ENCODE assay signal across 26 cellular contexts in genomic region chr11:44816761-44817160, GRCh38.
DNase-seq lines count a peak whose midpoint lies in the region; ATAC-seq, FAIRE-seq and TF ChIP-seq lines count a peak whose summit lies in the region.
"Had no signal": no experiment of that assay in that cellular context is flagged by ENCODE, and none has a peak within 500 bp of the region (broad histone marks: within the 10 kb centered on the region; RNA-seq: fewer than 3 reads in every experiment).

No MANE protein-coding gene starts in this region.

- H4K5ac ChIP-seq in H1 (ENCODE audit: insufficient read length, low read depth, low read length): no peak overlapping the region

- no peak for FAIRE-seq in H1 (lab: Jason Lieb, UNC)
- FAIRE-seq: GM19239 had no signal

- H3K18ac ChIP-seq in H1 (ENCODE audit: extremely low read depth, low read length): peak overlapping the region; percentile 27; the same call in 1 of the 2 replicates

- H3K23ac ChIP-seq in H1 (ENCODE audit: insufficient read length): no peak overlapping the region

- H3K27me3 Mint-ChIP-seq in activated CD4-positive, alpha-beta memory T cell treated with anti-CD3 and anti-CD28 coated beads for 36 hours: no peaks in the 10 kb centered on the region
- H3K27me3 Mint-ChIP-seq: CD8-positive, alpha-beta memory T cell had no signal

- no peak for TF ChIP-seq RAD21 in H1 (IDR thresholded peaks at IDR 0.05 in 1 of 2, conservative IDR thresholded peaks at IDR 0.05 in 1 of 2; ENCODE audit: low read depth in 2 of 2, low read length in 2 of 2)

- H2AFZ ChIP-seq in H1 (ENCODE audit: low read length): no peak overlapping the region

- POLR2A ChIA-PET in H1 (lab: Charles Lee; ENCODE audit: partially characterized antibody): interaction anchor here (1.2 to 2.1 kb wide), 2 partner anchors 15 to 68 kb away, joined by 4 to 5 read pairs; no protein-coding TSS in a partner anchor
- POLR2A ChIA-PET in activated CD4-positive, alpha-beta memory T cell treated with anti-CD3 and anti-CD28 coated beads for 36 hours (lab: Charles Lee): no interaction called here

- H3K79me2 ChIP-seq in H1 (ENCODE audit: control insufficient read depth in 1 of 2, insufficient read depth in 2 of 2, low read length in 2 of 2): no peaks in the 10 kb centered on the region

- no peak overlapping the region for H3K14ac ChIP-seq in H1 (ENCODE audit: insufficient read length)

- DNase-seq in heart left ventricle: no peak
- no peak for DNase-seq in Right ventricle myocardium superior
- DNase-seq in H1 (ENCODE audit: low read depth in 1 of 2, low spot score in 2 of 2): no peak
- DNase-seq in myocyte (ENCODE audit: low read depth): peak; percentile 49
- DNase-seq in spleen: peak; percentile 37
- DNase-seq in activated CD4-positive, alpha-beta memory T cell treated with anti-CD3 and anti-CD28 coated beads for 36 hours: no peak
- DNase-seq in DMS114 treated with DMSO at 0.1 percent for 48 hours (lab: John Stamatoyannopoulos, UW; ENCODE audit: unreplicated experiment): no peak
- DNase-seq: 8988T; AML-193; Calu3; CD8-positive, alpha-beta memory T cell; DMS53; GF-D8; H7; Kasumi-1; NCI-H1694; NCI-H2081; NCI-H2171; NCI-H345; NCI-H524; NCI-H774; NK-92 treated with Interleukin-12 subunit alpha and Interleukin-12 subunit beta, amount 100 ng/mL, for 24 hours had no signal

- H3K4me3 ChIP-seq in heart left ventricle (no peak overlapping the region), H1 (ENCODE audit: extremely low read depth in 1 of 4, insufficient read depth in 2 of 4, low read depth in 3 of 4, low read length in 4 of 4) (no peak overlapping the region), spleen (no peak overlapping the region)
- H3K4me3 ChIP-seq: SJCRH30 had no signal

- no peak overlapping the region for H3K27ac Mint-ChIP-seq in activated CD4-positive, alpha-beta memory T cell treated with anti-CD3 and anti-CD28 coated beads for 36 hours

- TF ChIP-seq CTCF in heart left ventricle (IDR thresholded peaks at IDR 0.05) (no peak), H1 (IDR thresholded peaks at IDR 0.05; ENCODE audit: control extremely low read depth in 1 of 3, insufficient read depth in 1 of 3, low read depth in 1 of 3, low read length in 3 of 3) (no peak), spleen (IDR thresholded peaks at IDR 0.05 in 8 of 11, conservative IDR thresholded peaks at IDR 0.05 in 3 of 11) (no peak)

- TF ChIP-seq EP300 in H1 (IDR thresholded peaks at IDR 0.05; ENCODE audit: borderline replicate concordance in 1 of 2, low read depth in 2 of 2, low read length in 2 of 2): no peak

- 94 to 100% (median 94%) methylated on average over 2 to 3 of the region's 3 CpGs for WGBS in heart left ventricle, 4 donors
- 98% methylated on average over 3 of the region's 3 CpGs; no CpG with 5 or more reads in 1 of the 2 experiments for WGBS in H1 (ENCODE audit: extremely low coverage in 1 of 2, insufficient coverage in 1 of 2, insufficient read length in 1 of 2, insufficient replicate concordance in 2 of 2, low coverage in 1 of 2, low lambda C conversion rate in 2 of 2, missing lambda C conversion rate in 1 of 2), 2 experiments
- WGBS in spleen, 5 donors: 62 to 90% (median 77%) methylated on average over 2 to 3 of the region's 3 CpGs

- H3K9me3 Mint-ChIP-seq in activated CD4-positive, alpha-beta memory T cell treated with anti-CD3 and anti-CD28 coated beads for 36 hours: no peaks in the 10 kb centered on the region
- H3K9me3 Mint-ChIP-seq: CD8-positive, alpha-beta memory T cell had no signal

- H3K36me3 Mint-ChIP-seq in activated CD4-positive, alpha-beta memory T cell treated with anti-CD3 and anti-CD28 coated beads for 36 hours: peaks cover 2% of the 10 kb centered on the region

- H2BK120ac ChIP-seq in H1 (replicated peaks; ENCODE audit: low read depth, low read length): no peak overlapping the region

- H3K27me3 ChIP-seq in heart left ventricle (no peaks in the 10 kb centered on the region), H1 (replicated peaks in 1 of 4; ENCODE audit: control insufficient read depth in 3 of 4, extremely low read depth in 1 of 4, insufficient read depth in 3 of 4, low read length in 3 of 4) (no peaks in the 10 kb centered on the region), spleen (replicated peaks in 1 of 7) (no peaks in the 10 kb centered on the region)
- H3K27me3 ChIP-seq: SJCRH30 had no signal

- intact Hi-C loops in heart left ventricle (cut with DNase I) (loop anchor here in 2 of 10 donors (5.0 kb wide), 2 partner anchors 34 to 46 kb away; no protein-coding TSS in a partner anchor), Right ventricle myocardium superior (cut with DNase I) (no loop called here), spleen (cut with DNase I; ENCODE audit: low total_unique reads) (no loop called here)
- intact Hi-C loops in activated CD4-positive, alpha-beta memory T cell treated with anti-CD3 and anti-CD28 coated beads for 36 hours (cut with micrococcal nuclease): no loop called here

- no peaks in the 10 kb centered on the region for H3K23me2 ChIP-seq in H1 (ENCODE audit: low read depth, low read length)

- no peak overlapping the region for H3K9ac ChIP-seq in H1 (replicated peaks in 1 of 4; ENCODE audit: extremely low read depth in 1 of 4, low read depth in 3 of 4, low read length in 3 of 4)

- no peak overlapping the region for H4K8ac ChIP-seq in H1 (ENCODE audit: extremely low read depth, insufficient read depth, low read length)

- H2BK15ac ChIP-seq in H1 (ENCODE audit: low read length): no peak overlapping the region

- H2BK20ac ChIP-seq in H1 (ENCODE audit: low read length): no peak overlapping the region

- H3K36me3 ChIP-seq in heart left ventricle (peaks cover 0 to 10% (median 0%) of the 10 kb centered on the region in 9 donors), H1 (ENCODE audit: control insufficient read depth in 2 of 4, insufficient read depth in 4 of 4, low read length in 3 of 4) (no peaks in the 10 kb centered on the region), spleen (no peaks in the 10 kb centered on the region)
- H3K36me3 ChIP-seq: SJCRH30 had no signal

- CTCF ChIA-PET in H1 (lab: Charles Lee; ENCODE audit: partially characterized antibody): interaction anchor here (1.8 to 2.8 kb wide), 4 partner anchors 19 to 195 kb away, joined by 7 to 9 read pairs (median 8); no protein-coding TSS in a partner anchor
- CTCF ChIA-PET in activated CD4-positive, alpha-beta memory T cell treated with anti-CD3 and anti-CD28 coated beads for 36 hours (lab: Charles Lee): interaction anchor here (0.9 to 1.6 kb wide), 3 partner anchors 32 to 95 kb away, joined by 3 read pairs; no protein-coding TSS in a partner anchor

- peak overlapping the region; percentile 82 for H2AK5ac ChIP-seq in H1 (ENCODE audit: low read depth, low read length)

- no peak for TF ChIP-seq POLR2A in heart left ventricle (IDR thresholded peaks at IDR 0.05)
- TF ChIP-seq POLR2A in H1 (IDR thresholded peaks at IDR 0.05; ENCODE audit: control extremely low read depth in 1 of 2, low read depth in 2 of 2, low read length in 2 of 2): no peak
- TF ChIP-seq POLR2A in spleen (IDR thresholded peaks at IDR 0.05): no peak

- no peak overlapping the region for H3K4ac ChIP-seq in H1 (replicated peaks; ENCODE audit: insufficient read length, low read depth, low read length)

- H2BK12ac ChIP-seq in H1 (ENCODE audit: low read depth, low read length): 0 out of 2 replicates have a peak overlapping the region, but pooled peaks have one; percentile 41

- H3K4me1 ChIP-seq in heart left ventricle (peaks cover 6 to 89% (median 62%) of the 10 kb centered on the region in 12 donors), H1 (replicated peaks in 1 of 4; ENCODE audit: control insufficient read depth in 3 of 4, insufficient read depth in 4 of 4, low read length in 3 of 4) (no peaks in the 10 kb centered on the region), spleen (peaks cover 8 to 58% (median 25%) of the 10 kb centered on the region in 6 donors)

- H4K91ac ChIP-seq in H1 (replicated peaks; ENCODE audit: insufficient read length, low read length): no peak overlapping the region

- H3K9me3 ChIP-seq in heart left ventricle: no peaks in the 10 kb centered on the region
- H3K9me3 ChIP-seq in H1 (ENCODE audit: insufficient read depth in 2 of 2, low read depth in 1 of 2, low read length in 1 of 2): no peaks in the 10 kb centered on the region
- no peaks in the 10 kb centered on the region for H3K9me3 ChIP-seq in spleen
- H3K9me3 ChIP-seq: SJCRH30 had no signal

- no peak overlapping the region for H3K56ac ChIP-seq in H1 (replicated peaks; ENCODE audit: insufficient read length, low read depth, low read length)

- H3K27ac ChIP-seq in heart left ventricle (peak overlapping the region in 7 of 12 donors; percentile 25 to 66 (median 53)), H1 (ENCODE audit: low read depth, low read length) (no peak overlapping the region), spleen (peak overlapping the region in 5 of 8 donors; percentile 57 to 77 (median 74))
- H3K27ac ChIP-seq: RWPE1, SJCRH30 had no signal

- no peak overlapping the region for H3K4me3 Mint-ChIP-seq in activated CD4-positive, alpha-beta memory T cell treated with anti-CD3 and anti-CD28 coated beads for 36 hours
- H3K4me3 Mint-ChIP-seq: CD8-positive, alpha-beta memory T cell had no signal

- no peaks in the 10 kb centered on the region for H4K20me1 ChIP-seq in H1 (replicated peaks in 1 of 2; ENCODE audit: control insufficient read depth in 1 of 2, insufficient read depth in 2 of 2, low read length in 2 of 2)

- ATAC-seq in heart left ventricle (no peak), Right ventricle myocardium superior (ENCODE audit: poor library complexity) (no peak), GM21737 (IDR thresholded peaks at IDR 0.05; ENCODE audit: unreplicated experiment) (no peak)

- H3K4me1 Mint-ChIP-seq in activated CD4-positive, alpha-beta memory T cell treated with anti-CD3 and anti-CD28 coated beads for 36 hours (ENCODE audit: low read depth): peaks cover 5% of the 10 kb centered on the region

- H2BK5ac ChIP-seq in H1 (ENCODE audit: low read depth, low read length): no peak overlapping the region

- H3K79me1 ChIP-seq in H1 (ENCODE audit: low read depth, low read length): no peaks in the 10 kb centered on the region

- no peak overlapping the region for H3K4me2 ChIP-seq in H1 (ENCODE audit: insufficient read depth in 1 of 2, low read depth in 2 of 2, low read length in 2 of 2)

TF ChIP-seq in H1, 55 proteins besides CTCF, POLR2A, EP300 and RAD21:
- TF ChIP-seq CREB1 (IDR thresholded peaks at IDR 0.05) (no peak), SIRT6 (IDR thresholded peaks at IDR 0.05; ENCODE audit: low read length) (no peak), CTBP2 (IDR thresholded peaks at IDR 0.05; ENCODE audit: borderline replicate concordance, insufficient read depth, insufficient read length, low read length) (no peak), NRF1 (IDR thresholded peaks at IDR 0.05; ENCODE audit: low read depth, low read length) (no peak), RXRA (IDR thresholded peaks at IDR 0.05; ENCODE audit: insufficient read depth, low read depth, low read length) (no peak), SAP30 (IDR thresholded peaks at IDR 0.05; ENCODE audit: insufficient read depth, insufficient replicate concordance, low read length) (no peak), FOSL1 (IDR thresholded peaks at IDR 0.05; ENCODE audit: insufficient read depth, low read depth, low read length) (no peak), POLR2AphosphoS5 (IDR thresholded peaks at IDR 0.05; ENCODE audit: low read depth, low read length) (no peak), CHD2 (IDR thresholded peaks at IDR 0.05; ENCODE audit: low read length) (no peak), CHD1 (IDR thresholded peaks at IDR 0.05; ENCODE audit: low read depth, low read length) (no peak)

Comparison
In these comparisons a context has a peak if more than half of its experiments do, and no peak if none do; other contexts are left out.
1. DNase-seq: peak in myocyte (single experiment) and spleen (single experiment); none in heart left ventricle (0 of 5), Right ventricle myocardium superior (single experiment), H1 (0 of 2), activated CD4-positive, alpha-beta memory T cell treated with anti-CD3 and anti-CD28 coated beads for 36 hours (single experiment) and DMS114 treated with DMSO at 0.1 percent for 48 hours (single experiment).